ENCODE assay signal across 20 cellular contexts in genomic region chr1:209318302-209319056, GRCh38.
DNase-seq lines count a peak whose midpoint lies in the region; ATAC-seq, FAIRE-seq and TF ChIP-seq lines count a peak whose summit lies in the region.
"Had no signal": no experiment of that assay in that cellular context is flagged by ENCODE, and none has a peak within 500 bp of the region (broad histone marks: within the 10 kb centered on the region; RNA-seq: fewer than 3 reads in every experiment).

No MANE protein-coding gene starts in this region.

- no peaks in the 10 kb centered on the region for H3K36me3 Mint-ChIP-seq in astrocyte (ENCODE audit: low read depth, unreplicated experiment)
- no peaks in the 10 kb centered on the region for H3K36me3 Mint-ChIP-seq in activated CD4-positive, alpha-beta memory T cell treated with anti-CD3 and anti-CD28 coated beads, Interleukin-2, amount 10 ng/mL, durations not matched to agents 7 days and 5 days (ENCODE audit: low read depth)
- H3K36me3 Mint-ChIP-seq: natural killer cell treated with Interleukin-12 subunit alpha and Interleukin-12 subunit beta and Interleukin-15 and Interleukin-18, amount 100 ng/mL, for 72 hours had no signal

- peaks cover 5% of the 10 kb centered on the region for H3K4me1 Mint-ChIP-seq in astrocyte (ENCODE audit: low read depth, unreplicated experiment)
- H3K4me1 Mint-ChIP-seq in activated CD4-positive, alpha-beta memory T cell treated with anti-CD3 and anti-CD28 coated beads, Interleukin-2, amount 10 ng/mL, durations not matched to agents 7 days and 5 days, result no peaks in the 10 kb centered on the region
- H3K4me1 Mint-ChIP-seq: activated CD4-positive, alpha-beta T cell treated with anti-CD3 and anti-CD28 coated beads for 36 hours had no signal

- H4K20me1 ChIP-seq in astrocyte (ENCODE audit: insufficient read depth, low read length), result no peaks in the 10 kb centered on the region

- H3K27me3 ChIP-seq in astrocyte (ENCODE audit: insufficient read depth, low read length), result no peaks in the 10 kb centered on the region
- H3K27me3 ChIP-seq: dorsolateral prefrontal cortex, esophagus muscularis mucosa, SJSA1, suprapubic skin had no signal

- H3K4me3 Mint-ChIP-seq in astrocyte (ENCODE audit: unreplicated experiment), result no peak overlapping the region
- no peak overlapping the region for H3K4me3 Mint-ChIP-seq in activated CD4-positive, alpha-beta memory T cell treated with anti-CD3 and anti-CD28 coated beads, Interleukin-2, amount 10 ng/mL, durations not matched to agents 7 days and 5 days
- H3K4me3 Mint-ChIP-seq: activated CD4-positive, alpha-beta T cell treated with anti-CD3 and anti-CD28 coated beads for 36 hours; natural killer cell treated with Interleukin-12 subunit alpha and Interleukin-12 subunit beta and Interleukin-15 and Interleukin-18, amount 100 ng/mL, for 72 hours had no signal

- peak overlapping the region; percentile 42 for H3K4me2 ChIP-seq in astrocyte (ENCODE audit: low read length)

- H3K36me3 ChIP-seq in astrocyte (ENCODE audit: insufficient read depth, low read length), result no peaks in the 10 kb centered on the region
- H3K36me3 ChIP-seq: esophagus muscularis mucosa, heart right ventricle, SJSA1, suprapubic skin had no signal

- FAIRE-seq in astrocyte (lab: Jason Lieb, UNC), result no peak
- FAIRE-seq: small intestine had no signal

- H3K27ac ChIP-seq in astrocyte (ENCODE audit: low read depth, low read length), result no peak overlapping the region
- H3K27ac ChIP-seq: dorsolateral prefrontal cortex, esophagus muscularis mucosa, heart right ventricle, SJSA1, suprapubic skin had no signal

- POLR2A ChIA-PET in activated CD4-positive, alpha-beta memory T cell treated with anti-CD3 and anti-CD28 coated beads, Interleukin-2, amount 10 ng/mL, durations not matched to agents 7 days and 5 days (lab: Charles Lee), result no interaction called here

- H3K27me3 Mint-ChIP-seq in astrocyte (ENCODE audit: low read depth, unreplicated experiment), result peaks cover 7% of the 10 kb centered on the region
- peaks cover 6% of the 10 kb centered on the region for H3K27me3 Mint-ChIP-seq in activated CD4-positive, alpha-beta memory T cell treated with anti-CD3 and anti-CD28 coated beads, Interleukin-2, amount 10 ng/mL, durations not matched to agents 7 days and 5 days

- no peaks in the 10 kb centered on the region for H3K9me3 Mint-ChIP-seq in astrocyte (ENCODE audit: unreplicated experiment)
- H3K9me3 Mint-ChIP-seq in activated CD4-positive, alpha-beta memory T cell treated with anti-CD3 and anti-CD28 coated beads, Interleukin-2, amount 10 ng/mL, durations not matched to agents 7 days and 5 days, result no peaks in the 10 kb centered on the region

- no peak overlapping the region for H2AFZ ChIP-seq in astrocyte (ENCODE audit: low read depth, low read length)

- no peak for ATAC-seq in HG03108 (IDR thresholded peaks at IDR 0.05; ENCODE audit: unreplicated experiment)
- ATAC-seq: activated CD4-positive, alpha-beta T cell treated with anti-CD3 and anti-CD28 coated beads for 36 hours; heart right ventricle; natural killer cell treated with Interleukin-12 subunit alpha and Interleukin-12 subunit beta and Interleukin-15 and Interleukin-18, amount 100 ng/mL, for 72 hours had no signal

- H3K27ac Mint-ChIP-seq in astrocyte (ENCODE audit: unreplicated experiment), result no peak overlapping the region
- H3K27ac Mint-ChIP-seq in activated CD4-positive, alpha-beta memory T cell treated with anti-CD3 and anti-CD28 coated beads, Interleukin-2, amount 10 ng/mL, durations not matched to agents 7 days and 5 days, result no peak overlapping the region
- H3K27ac Mint-ChIP-seq: activated CD4-positive, alpha-beta T cell treated with anti-CD3 and anti-CD28 coated beads for 36 hours; natural killer cell treated with Interleukin-12 subunit alpha and Interleukin-12 subunit beta and Interleukin-15 and Interleukin-18, amount 100 ng/mL, for 72 hours had no signal

- no peaks in the 10 kb centered on the region for H3K9me3 ChIP-seq in astrocyte (ENCODE audit: insufficient read depth, low read depth, low read length)
- H3K9me3 ChIP-seq: esophagus muscularis mucosa, heart right ventricle, SJSA1, suprapubic skin had no signal

- CTCF ChIA-PET in activated CD4-positive, alpha-beta memory T cell treated with anti-CD3 and anti-CD28 coated beads, Interleukin-2, amount 10 ng/mL, durations not matched to agents 7 days and 5 days (lab: Charles Lee), result no interaction called here

- no peak overlapping the region for H3K9ac ChIP-seq in astrocyte (ENCODE audit: low read length)

- no peaks in the 10 kb centered on the region for H3K79me2 ChIP-seq in astrocyte (ENCODE audit: insufficient read depth, low read length)

- TF ChIP-seq CTCF in astrocyte (IDR thresholded peaks at IDR 0.05; ENCODE audit: insufficient read depth, low read depth, low read length), result no peak

- H3K4me1 ChIP-seq in astrocyte (ENCODE audit: insufficient read depth, low read length), result peaks cover 9% of the 10 kb centered on the region
- H3K4me1 ChIP-seq: esophagus muscularis mucosa, heart right ventricle, suprapubic skin had no signal

- DNase-seq in ELF-1 (ENCODE audit: low read depth, low spot score), result peak; percentile 88
- DNase-seq in M059J (ENCODE audit: low read depth), result peak; percentile 81
- DNase-seq in astrocyte (ENCODE audit: low read depth), result peak; percentile 31
- DNase-seq in kidney tubule cell (ENCODE audit: low spot score), result peak; percentile 53
- DNase-seq in cerebellum (ENCODE audit: low spot score), result no peak
- DNase-seq in AG20443 (ENCODE audit: low spot score), result no peak
- no peak for DNase-seq in activated CD4-positive, alpha-beta memory T cell treated with anti-CD3 and anti-CD28 coated beads, Interleukin-2, amount 10 ng/mL, durations not matched to agents 7 days and 5 days
- DNase-seq: activated CD4-positive, alpha-beta T cell treated with anti-CD3 and anti-CD28 coated beads for 36 hours; dorsolateral prefrontal cortex; heart right ventricle; islet precursor cell; NCI-H2029; NCI-H510A; small intestine; stimulated activated CD4-positive, alpha-beta T cell treated with anti-CD3 and anti-CD28 coated beads, Interleukin-4, amount 100 ng/mL, for 4 hours had no signal

- H3K4me3 ChIP-seq in astrocyte (ENCODE audit: insufficient read depth, low read depth, low read length), result no peak overlapping the region
- H3K4me3 ChIP-seq: dorsolateral prefrontal cortex, esophagus muscularis mucosa, heart right ventricle, SJSA1, suprapubic skin had no signal

Comparison
In these comparisons a context has a peak if more than half of its experiments do, and no peak if none do; other contexts are left out.
1. DNase-seq: peak in ELF-1 (single experiment), M059J (single experiment), astrocyte (single experiment) and kidney tubule cell (single experiment); none in cerebellum (single experiment), AG20443 (single experiment) and activated CD4-positive, alpha-beta memory T cell treated with anti-CD3 and anti-CD28 coated beads, Interleukin-2, amount 10 ng/mL, durations not matched to agents 7 days and 5 days (single experiment).